ENCODE assay signal across 1 cellular context in the genomic region with DNA sequence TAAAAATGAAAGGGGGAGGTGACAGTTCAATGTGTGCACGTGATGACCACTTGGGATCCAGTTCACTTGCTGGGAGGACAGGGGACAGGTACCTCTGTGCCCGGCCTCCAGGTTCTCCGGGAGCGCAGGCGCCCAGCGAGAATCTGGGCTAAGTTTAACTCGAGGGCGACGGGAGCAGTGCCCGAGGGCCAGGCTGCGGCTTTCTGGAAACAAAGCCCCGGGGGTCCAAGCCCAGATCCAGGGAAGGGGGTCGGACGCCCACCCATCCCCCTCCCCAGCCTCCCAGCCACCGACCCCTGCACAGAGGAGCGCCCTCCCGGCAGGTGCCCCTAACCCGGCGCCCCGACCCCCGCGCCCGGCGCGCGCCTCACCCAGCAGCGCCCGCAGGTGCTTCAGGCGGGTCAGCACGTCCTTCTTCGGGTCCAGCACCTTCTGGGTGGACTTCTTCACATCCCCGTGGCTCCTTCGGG.
TF ChIP-seq lines count a peak whose summit lies in the region.

No MANE protein-coding gene starts in this region.

TF ChIP-seq in HCT116, 20 proteins besides CTCF, POLR2A, EP300 and RAD21 (continued from another document):
- TF ChIP-seq CEBPB (IDR thresholded peaks at IDR 0.05; ENCODE audit: low read depth) (no peak), POLR2AphosphoS5 (IDR thresholded peaks at IDR 0.05; ENCODE audit: low read depth, low read length) (no peak)
TF ChIP-seq in HCT116: peak in this region for 0.
